ENCODE assay signal across 23 cellular contexts in genomic region chr22:49350441-49351121, GRCh38.
A peak's percentile ranks its signal among the peaks of the same experiment; 100 is the strongest.
DNase-seq lines count a peak whose midpoint lies in the region; ATAC-seq and TF ChIP-seq lines count a peak whose summit lies in the region.
"Had no signal": no experiment of that assay in that cellular context is flagged by ENCODE, and none has a peak within 500 bp of the region (broad histone marks: within the 10 kb centered on the region; RNA-seq: fewer than 3 reads in every experiment).

No MANE protein-coding gene starts in this region.

- DNase-seq in DMS 273 (lab: John Stamatoyannopoulos, UW; ENCODE audit: unreplicated experiment) = peak; percentile 30
- no peak for DNase-seq in DMS 273 treated with DMSO at 0.1 percent for 48 hours (lab: John Stamatoyannopoulos, UW)
- DNase-seq in MG63 = peak; percentile 16
- peak; percentile 8 for DNase-seq in WTC11 (ENCODE audit: low spot score)
- no peak for DNase-seq in neuronal stem cell (ENCODE audit: low spot score)
- DNase-seq in NCI-H1105 (lab: John Stamatoyannopoulos, UW) = no peak
- no peak for DNase-seq in NOMO-1 (lab: John Stamatoyannopoulos, UW; ENCODE audit: unreplicated experiment in 2 of 2)
- DNase-seq in activated CD4-positive, alpha-beta memory T cell treated with anti-CD3 and anti-CD28 coated beads for 36 hours = no peak
- DNase-seq: activated B cell treated with CpG ODN at 0.5 μM for 24 hours; activated CD8-positive, alpha-beta T cell treated with anti-CD3 and anti-CD28 coated beads, Interleukin-2, amount 10 ng/mL, durations not matched to agents 7 days and 5 days; activated naive CD8-positive, alpha-beta T cell treated with anti-CD3 and anti-CD28 coated beads, Interleukin-2, amount 50 U/mL, for 24 hours; C1 segment of cervical spinal cord; effector CD4-positive, alpha-beta T cell; heart left ventricle; NCI-H1694 treated with DMSO at 0.1 percent for 48 hours; nephron progenitor cell; NK-92 treated with Interleukin-12 subunit alpha and Interleukin-12 subunit beta, amount 100 ng/mL, for 24 hours; stimulated activated naive CD8-positive, alpha-beta T cell treated with anti-CD3 and anti-CD28 coated beads, Interleukin-15, Interleukin-2, amounts not matched to agents 100 U/mL and 50 U/mL, for 24 hours had no signal

- no peak overlapping the region for H3K4me3 ChIP-seq in MG63
- H3K4me3 ChIP-seq in neuronal stem cell (ENCODE audit: low read length in 2 of 2) = no peak overlapping the region
- H3K4me3 ChIP-seq: heart left ventricle had no signal

- no peak for ATAC-seq in WTC11
- ATAC-seq: activated CD8-positive, alpha-beta T cell treated with anti-CD3 and anti-CD28 coated beads, Interleukin-2, amount 10 ng/mL, durations not matched to agents 7 days and 5 days; activated naive CD8-positive, alpha-beta T cell treated with anti-CD3 and anti-CD28 coated beads, Interleukin-2, amount 50 U/mL, for 24 hours; HCT116; stimulated activated naive CD8-positive, alpha-beta T cell treated with anti-CD3 and anti-CD28 coated beads, Interleukin-15, Interleukin-2, amounts not matched to agents 100 U/mL and 50 U/mL, for 24 hours had no signal

- peaks cover 0 to 1% of the 10 kb centered on the region in 2 donors for H3K4me1 ChIP-seq in neuronal stem cell (ENCODE audit: control insufficient read depth in 2 of 2, insufficient read depth in 1 of 2, low read depth in 1 of 2, low read length in 2 of 2)
- H3K4me1 ChIP-seq: heart left ventricle had no signal

- POLR2A ChIA-PET in WTC11 (lab: Charles Lee) = no interaction called here
- POLR2A ChIA-PET in activated CD4-positive, alpha-beta memory T cell treated with anti-CD3 and anti-CD28 coated beads for 36 hours (lab: Charles Lee) = no interaction called here

- no peak for TF ChIP-seq CTCF in WTC11 (IDR thresholded peaks at IDR 0.05)

- no peak overlapping the region for H2BK15ac ChIP-seq in neuronal stem cell (ENCODE audit: low read length)

- no peak overlapping the region for H2BK5ac ChIP-seq in neuronal stem cell (ENCODE audit: low read length)

- no CpG with 5 or more reads among the region's 18 CpGs for WGBS in neuronal stem cell (ENCODE audit: extremely low coverage in 2 of 2, insufficient read length in 2 of 2, insufficient replicate concordance in 1 of 2), 2 donors

- no peak overlapping the region for H4K91ac ChIP-seq in neuronal stem cell (ENCODE audit: low read depth, low read length, poor library complexity)

- no peak overlapping the region for H3K14ac ChIP-seq in neuronal stem cell (ENCODE audit: low read length)

- peak overlapping the region; percentile 65 for H3K18ac ChIP-seq in neuronal stem cell (ENCODE audit: low read length)

- H3K27ac Mint-ChIP-seq in WTC11 = no peak overlapping the region
- H3K27ac Mint-ChIP-seq in activated CD4-positive, alpha-beta memory T cell treated with anti-CD3 and anti-CD28 coated beads for 36 hours = no peak overlapping the region
- H3K27ac Mint-ChIP-seq: activated B cell treated with CpG ODN at 0.5 μM for 24 hours; activated CD8-positive, alpha-beta T cell treated with anti-CD3 and anti-CD28 coated beads, Interleukin-2, amount 10 ng/mL, durations not matched to agents 7 days and 5 days; activated naive CD8-positive, alpha-beta T cell treated with anti-CD3 and anti-CD28 coated beads, Interleukin-2, amount 50 U/mL, for 24 hours; memory B cell; nephron progenitor cell; type B pancreatic cell had no signal

- no peaks in the 10 kb centered on the region for H3K27me3 Mint-ChIP-seq in WTC11 (ENCODE audit: low read depth)
- peaks cover 24% of the 10 kb centered on the region for H3K27me3 Mint-ChIP-seq in activated CD4-positive, alpha-beta memory T cell treated with anti-CD3 and anti-CD28 coated beads for 36 hours

- peaks cover 4% of the 10 kb centered on the region; the same call in 1 of the 2 replicates for H3K4me1 Mint-ChIP-seq in WTC11
- H3K4me1 Mint-ChIP-seq in activated CD4-positive, alpha-beta memory T cell treated with anti-CD3 and anti-CD28 coated beads for 36 hours (ENCODE audit: low read depth) = no peaks in the 10 kb centered on the region
- H3K4me1 Mint-ChIP-seq: activated B cell treated with CpG ODN at 0.5 μM for 24 hours; activated naive CD8-positive, alpha-beta T cell treated with anti-CD3 and anti-CD28 coated beads, Interleukin-2, amount 50 U/mL, for 24 hours; memory B cell had no signal

- H3K27me3 ChIP-seq in MG63 (peaks cover 10% of the 10 kb centered on the region), neuronal stem cell (ENCODE audit: control insufficient read depth in 3 of 3, insufficient read depth in 3 of 3, low read depth in 1 of 3, low read length in 3 of 3) (peaks cover 0 to 3% (median 0%) of the 10 kb centered on the region in 3 experiments)

- H2AK5ac ChIP-seq in neuronal stem cell (ENCODE audit: low read depth, low read length) = no peak overlapping the region

- H3K27ac ChIP-seq in neuronal stem cell (replicated peaks; ENCODE audit: low read length) = no peak overlapping the region
- H3K27ac ChIP-seq: 22Rv1, heart left ventricle, KMS-11 had no signal

- no peak overlapping the region for H4K8ac ChIP-seq in neuronal stem cell (ENCODE audit: low read depth, low read length)

- no peak overlapping the region for H2BK12ac ChIP-seq in neuronal stem cell (ENCODE audit: low read length)

- H3K9me3 Mint-ChIP-seq in WTC11 = peaks cover 3% of the 10 kb centered on the region; the same call in 1 of the 2 replicates
- no peaks in the 10 kb centered on the region for H3K9me3 Mint-ChIP-seq in activated CD4-positive, alpha-beta memory T cell treated with anti-CD3 and anti-CD28 coated beads for 36 hours
- H3K9me3 Mint-ChIP-seq: activated B cell treated with CpG ODN at 0.5 μM for 24 hours; activated naive CD8-positive, alpha-beta T cell treated with anti-CD3 and anti-CD28 coated beads, Interleukin-2, amount 50 U/mL, for 24 hours; memory B cell; nephron progenitor cell; type B pancreatic cell had no signal

- H3K79me1 ChIP-seq in neuronal stem cell (ENCODE audit: low read depth, low read length) = no peaks in the 10 kb centered on the region

- H3K4me2 ChIP-seq in neuronal stem cell (ENCODE audit: insufficient read depth, low read length, poor library complexity, severe bottlenecking) = no peak overlapping the region
- H3K4me2 ChIP-seq: KMS-11 had no signal

- no peak overlapping the region for H2AFZ ChIP-seq in neuronal stem cell (ENCODE audit: low read length)

- H3K36me3 Mint-ChIP-seq in WTC11 = no peaks in the 10 kb centered on the region
- no peaks in the 10 kb centered on the region for H3K36me3 Mint-ChIP-seq in activated CD4-positive, alpha-beta memory T cell treated with anti-CD3 and anti-CD28 coated beads for 36 hours
- H3K36me3 Mint-ChIP-seq: memory B cell, type B pancreatic cell had no signal

- H3K9ac ChIP-seq in neuronal stem cell (ENCODE audit: low read depth, low read length, poor library complexity) = no peak overlapping the region
- H3K9ac ChIP-seq: KMS-11 had no signal

- H2BK120ac ChIP-seq in neuronal stem cell (ENCODE audit: low read depth, low read length) = no peak overlapping the region

- H3K36me3 ChIP-seq in MG63 (no peaks in the 10 kb centered on the region), neuronal stem cell (replicated peaks in 1 of 2; ENCODE audit: control insufficient read depth in 2 of 2, insufficient read depth in 2 of 2, low read length in 2 of 2) (no peaks in the 10 kb centered on the region)
- H3K36me3 ChIP-seq: heart left ventricle had no signal

- CTCF ChIA-PET in WTC11 (lab: Charles Lee) = interaction anchor here (0.7 kb wide), 1 partner anchor 282 kb away, joined by 3 read pairs; no protein-coding TSS in a partner anchor
- CTCF ChIA-PET in activated CD4-positive, alpha-beta memory T cell treated with anti-CD3 and anti-CD28 coated beads for 36 hours (lab: Charles Lee) = no interaction called here

- intact Hi-C loops in activated CD4-positive, alpha-beta memory T cell treated with anti-CD3 and anti-CD28 coated beads for 36 hours (cut with micrococcal nuclease) = no loop called here

- no peak overlapping the region for H3K23ac ChIP-seq in neuronal stem cell (ENCODE audit: low read depth, low read length, poor library complexity)

- no peak overlapping the region for H3K4me3 Mint-ChIP-seq in WTC11
- H3K4me3 Mint-ChIP-seq in activated CD4-positive, alpha-beta memory T cell treated with anti-CD3 and anti-CD28 coated beads for 36 hours = no peak overlapping the region
- H3K4me3 Mint-ChIP-seq: activated B cell treated with CpG ODN at 0.5 μM for 24 hours; activated CD8-positive, alpha-beta T cell treated with anti-CD3 and anti-CD28 coated beads, Interleukin-2, amount 10 ng/mL, durations not matched to agents 7 days and 5 days; activated naive CD8-positive, alpha-beta T cell treated with anti-CD3 and anti-CD28 coated beads, Interleukin-2, amount 50 U/mL, for 24 hours; memory B cell; nephron progenitor cell; type B pancreatic cell had no signal

- no peaks in the 10 kb centered on the region for H3K9me3 ChIP-seq in MG63
- H3K9me3 ChIP-seq in neuronal stem cell (replicated peaks in 1 of 2; ENCODE audit: control insufficient read depth in 2 of 2, insufficient read depth in 1 of 2, low read depth in 1 of 2, low read length in 2 of 2) = peaks cover 0 to 6% of the 10 kb centered on the region in 2 donors
- H3K9me3 ChIP-seq: heart left ventricle had no signal

- no peak overlapping the region for H3K4ac ChIP-seq in neuronal stem cell (ENCODE audit: low read length)

TF ChIP-seq in WTC11, 78 proteins besides CTCF, POLR2A, EP300 and RAD21:
- TF ChIP-seq ELF4 (CRISPR knock-in tag; IDR thresholded peaks at IDR 0.05; ENCODE audit: low read depth) = no peak
- TF ChIP-seq TEAD4 (CRISPR knock-in tag; IDR thresholded peaks at IDR 0.05) = no peak
- TF ChIP-seq ZNF425 (CRISPR knock-in tag; conservative IDR thresholded peaks at IDR 0.05) = no peak
- no peak for TF ChIP-seq ETV6 (CRISPR knock-in tag; IDR thresholded peaks at IDR 0.05)
- TF ChIP-seq SMAD3 (CRISPR knock-in tag; IDR thresholded peaks at IDR 0.05; ENCODE audit: borderline replicate concordance) = no peak
- TF ChIP-seq NFYB (CRISPR knock-in tag; conservative IDR thresholded peaks at IDR 0.05; ENCODE audit: low read depth) = no peak

Comparison
In these comparisons a context has a peak if more than half of its experiments do, and no peak if none do; other contexts are left out.
1. DNase-seq: peak in DMS 273 (single experiment), MG63 (single experiment) and WTC11 (single experiment); none in DMS 273 treated with DMSO at 0.1 percent for 48 hours (single experiment), neuronal stem cell (single experiment), NCI-H1105 (single experiment), NOMO-1 (0 of 2) and activated CD4-positive, alpha-beta memory T cell treated with anti-CD3 and anti-CD28 coated beads for 36 hours (single experiment).